ENCODE assay signal across 25 cellular contexts in the genomic region with DNA sequence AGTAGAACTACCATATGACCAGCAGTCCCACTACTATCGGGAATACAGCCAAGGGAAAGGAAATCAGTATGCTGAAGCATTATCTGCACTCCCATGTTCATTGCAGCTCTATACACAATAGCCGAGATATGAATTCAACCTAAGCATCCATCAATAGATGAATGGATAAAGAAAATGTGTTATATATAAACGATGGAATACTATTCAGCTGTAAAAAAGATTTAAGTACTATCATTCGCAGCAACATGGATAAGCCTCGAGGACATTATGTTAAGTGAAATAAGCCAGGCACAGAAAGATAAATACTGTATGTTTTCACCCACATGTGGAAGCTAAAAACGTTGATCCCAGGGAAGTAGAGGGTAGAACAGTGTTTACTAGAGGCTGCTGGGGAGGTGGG. TPM values are rescaled to one million over a fixed set of nuclear protein-coding genes. Genes with fewer than 3 reads are reported as not detected.
A peak's percentile ranks its signal among the peaks of the same experiment; 100 is the strongest.
DNase-seq lines count a peak whose midpoint lies in the region; ATAC-seq, FAIRE-seq and TF ChIP-seq lines count a peak whose summit lies in the region.
"Had no signal": no experiment of that assay in that cellular context is flagged by ENCODE, and none has a peak within 500 bp of the region (broad histone marks: within the 10 kb centered on the region; RNA-seq: fewer than 3 reads in every experiment).

No MANE protein-coding gene starts in this region.

- FAIRE-seq in K562 (lab: Jason Lieb, UNC), result no peak
- FAIRE-seq: A204.1, GM12878, GM12892 had no signal

- H3K9me3 ChIP-seq in HEK293 (ENCODE audit: control insufficient read depth, insufficient read depth, low read depth, low read length) (no peaks in the 10 kb centered on the region), K562 (replicated peaks; ENCODE audit: control insufficient read depth, insufficient read depth, low read depth, low read length) (no peaks in the 10 kb centered on the region)
- H3K9me3 ChIP-seq: BE2C had no signal

- in situ Hi-C loops in K562 (cut with MboI), result no loop called here

- H2AFZ ChIP-seq in K562 (ENCODE audit: low read depth, low read length), result no peak overlapping the region

- H4K20me1 ChIP-seq in K562 (replicated peaks; ENCODE audit: control insufficient read depth, insufficient read depth, low read length), result no peaks in the 10 kb centered on the region

- TF ChIP-seq CTCF in HEK293 (tag by site-specific recombination; IDR thresholded peaks at IDR 0.05) (no peak), K562 (IDR thresholded peaks at IDR 0.05 in 2 of 3, conservative IDR thresholded peaks at IDR 0.05 in 1 of 3; ENCODE audit: insufficient read depth in 2 of 3, low read depth in 1 of 3, low read length in 3 of 3) (no peak)

- ATAC-seq in K562 (no peak), memory B cell (ENCODE audit: low read depth) (no peak)
- ATAC-seq: GM12878 had no signal

- peaks cover 36% of the 10 kb centered on the region for H3K4me1 Mint-ChIP-seq in memory B cell

- DNase-seq in K562 (ENCODE audit: extremely low read depth in 1 of 4, low spot score in 3 of 4) (no peak), memory B cell (ENCODE audit: low spot score in 2 of 2) (no peak), superior temporal gyrus (ENCODE audit: extremely low spot score) (no peak), iPS-NIHi7 (ENCODE audit: extremely low spot score) (no peak), GM19240 (ENCODE audit: insufficient read length, low spot score) (no peak)
- DNase-seq: 8988T; ACHN; BE2C; C1 segment of cervical spinal cord; CD4-positive, alpha-beta memory T cell; CD4-positive, CD25-positive, alpha-beta regulatory T cell; CD8-positive, alpha-beta memory T cell; COR-L47; DMS153; DMS53; DMS79; DND-41; EL; GDM1 had no signal

- no peak for TF ChIP-seq RAD21 in K562 (CRISPR knock-in tag; conservative IDR thresholded peaks at IDR 0.05 in 1 of 2, IDR thresholded peaks at IDR 0.05 in 1 of 2)

- no peaks in the 10 kb centered on the region for H3K9me1 ChIP-seq in K562 (ENCODE audit: control insufficient read depth, insufficient read depth, low read length)

- no peak overlapping the region for H3K4me3 ChIP-seq in HEK293 (ENCODE audit: low read depth, low read length)
- H3K4me3 ChIP-seq in K562, result no peak overlapping the region
- H3K4me3 ChIP-seq: BLaER1, GM12878 had no signal

- TF ChIP-seq EP300 in K562 (IDR thresholded peaks at IDR 0.05; ENCODE audit: low read length), result no peak

- H3K27me3 ChIP-seq in K562 (ENCODE audit: control insufficient read depth in 2 of 2, insufficient read depth in 2 of 2, low read length in 2 of 2), result no peaks in the 10 kb centered on the region
- H3K27me3 ChIP-seq: BE2C, BLaER1 had no signal

- peak overlapping the region; percentile 60 for H3K27ac Mint-ChIP-seq in memory B cell
- H3K27ac Mint-ChIP-seq: CD4-positive, alpha-beta memory T cell; CD4-positive, CD25-positive, alpha-beta regulatory T cell; CD8-positive, alpha-beta memory T cell had no signal

- peaks cover 0 to 15% of the 10 kb centered on the region in 2 experiments; a peak in 2 of 3 replicates for H3K36me3 ChIP-seq in HEK293 (ENCODE audit: control insufficient read depth in 2 of 2, insufficient read depth in 1 of 2, low read length in 2 of 2)
- peaks cover 12% of the 10 kb centered on the region for H3K36me3 ChIP-seq in K562 (ENCODE audit: control insufficient read depth, insufficient read depth, low read length)
- H3K36me3 ChIP-seq: BE2C had no signal

- no peaks in the 10 kb centered on the region for H3K27me3 Mint-ChIP-seq in memory B cell
- H3K27me3 Mint-ChIP-seq: CD4-positive, alpha-beta memory T cell; CD4-positive, CD25-positive, alpha-beta regulatory T cell had no signal

- H3K4me3 Mint-ChIP-seq in memory B cell, result no peak overlapping the region
- H3K4me3 Mint-ChIP-seq: CD14-positive monocyte; CD4-positive, alpha-beta memory T cell; CD4-positive, CD25-positive, alpha-beta regulatory T cell; CD8-positive, alpha-beta memory T cell had no signal

- TF ChIP-seq POLR2A in K562 (conservative IDR thresholded peaks at IDR 0.05), result no peak

- H3K9me3 Mint-ChIP-seq in memory B cell, result no peaks in the 10 kb centered on the region
- H3K9me3 Mint-ChIP-seq: CD4-positive, CD25-positive, alpha-beta regulatory T cell; CD8-positive, alpha-beta memory T cell had no signal

- peaks cover 17% of the 10 kb centered on the region for H3K4me1 ChIP-seq in HEK293 (ENCODE audit: control insufficient read depth, insufficient read depth, low read length)
- peaks cover 4 to 28% of the 10 kb centered on the region in 2 experiments for H3K4me1 ChIP-seq in K562 (replicated peaks in 1 of 2; ENCODE audit: control insufficient read depth in 2 of 2, insufficient read depth in 2 of 2, low read length in 2 of 2)

- CTCF ChIA-PET in HEK293 (lab: Yijun Ruan, JAX) (interaction anchor here (0.6 to 1.8 kb wide), 3 partner anchors 13 to 589 kb away, joined by 3 to 4 read pairs (median 3); no protein-coding TSS in a partner anchor), K562 (lab: Yijun Ruan, JAX; ENCODE audit: low intra/inter-chr PET ratio) (no interaction called here)

- H3K9ac ChIP-seq in K562 (ENCODE audit: insufficient read depth in 1 of 2, low read depth in 2 of 2, low read length in 2 of 2), result no peak overlapping the region
- H3K9ac ChIP-seq: BLaER1 had no signal

- intact Hi-C loops in K562 (cut with micrococcal nuclease), result no loop called here

- no TSS peak for BruUV-seq in K562 (replicated peaks; lab: Mats Ljungman, UMichigan)

- no peak overlapping the region for H3K27ac ChIP-seq in HEK293 (ENCODE audit: extremely low read depth, low read depth, low read length)
- no peak overlapping the region for H3K27ac ChIP-seq in K562 (ENCODE audit: extremely low read depth, low read depth, low read length)
- H3K27ac ChIP-seq: BLaER1 had no signal

- H3K4me2 ChIP-seq in K562 (ENCODE audit: insufficient read depth, low read length), result no peak overlapping the region
- H3K4me2 ChIP-seq: BLaER1 had no signal

- H3K79me2 ChIP-seq in K562 (ENCODE audit: control insufficient read depth, insufficient read depth, low read length), result peaks cover 57% of the 10 kb centered on the region

- POLR2A ChIA-PET in HEK293 (lab: Yijun Ruan, JAX) (no interaction called here), K562 (lab: Yijun Ruan, JAX) (interaction anchor here (0.9 to 1.4 kb wide), 2 partner anchors 10 to 13 kb away, joined by 3 read pairs; no protein-coding TSS in a partner anchor)

- peaks cover 13% of the 10 kb centered on the region for H3K36me3 Mint-ChIP-seq in memory B cell

- WGBS in K562 (ENCODE audit: insufficient coverage, low coverage, missing lambda C conversion rate), result 84% methylated on average over 6 of the region's 6 CpGs

TF ChIP-seq in HEK293, 187 proteins besides CTCF, POLR2A, EP300 and RAD21:
- TF ChIP-seq ZNF146 (tag by site-specific recombination; IDR thresholded peaks at IDR 0.05) (peak; percentile 69), ZNF776 (tag by site-specific recombination; IDR thresholded peaks at IDR 0.05; ENCODE audit: borderline replicate concordance) (no peak)

TF ChIP-seq in K562, 482 proteins besides CTCF, POLR2A, EP300 and RAD21:
- TF ChIP-seq ZNF143 (CRISPR knock-in tag; IDR thresholded peaks at IDR 0.05) (no peak), KDM1A (IDR thresholded peaks at IDR 0.05) (peak in 1 of 2 experiments; percentile 13; a peak in 1 of 4 replicates), PURB (CRISPR knock-in tag; IDR thresholded peaks at IDR 0.05; ENCODE audit: low read depth) (no peak), ZNF146 (CRISPR knock-in tag; IDR thresholded peaks at IDR 0.05; ENCODE audit: unreplicated experiment) (peak; percentile 54), ETV1 (tag; conservative IDR thresholded peaks at IDR 0.05; ENCODE audit: low read depth) (no peak), SMAD1 (IDR thresholded peaks at IDR 0.05; ENCODE audit: low read depth, low read length, partially characterized antibody) (no peak), PTRF (tag; IDR thresholded peaks at IDR 0.05) (no peak), SMARCB1 (IDR thresholded peaks at IDR 0.05; ENCODE audit: insufficient read length, low read depth) (no peak), SMARCE1 (IDR thresholded peaks at IDR 0.05) (no peak), TEAD2 (tag; IDR thresholded peaks at IDR 0.05) (no peak), RCOR1 (IDR thresholded peaks at IDR 0.05; ENCODE audit: borderline replicate concordance in 1 of 2, low read depth in 2 of 2, low read length in 2 of 2) (no peak), RBM25 (IDR thresholded peaks at IDR 0.05; ENCODE audit: low read depth, low read length, severe bottlenecking) (peak; percentile 20)
- TF ChIP-seq, protein P1, sequence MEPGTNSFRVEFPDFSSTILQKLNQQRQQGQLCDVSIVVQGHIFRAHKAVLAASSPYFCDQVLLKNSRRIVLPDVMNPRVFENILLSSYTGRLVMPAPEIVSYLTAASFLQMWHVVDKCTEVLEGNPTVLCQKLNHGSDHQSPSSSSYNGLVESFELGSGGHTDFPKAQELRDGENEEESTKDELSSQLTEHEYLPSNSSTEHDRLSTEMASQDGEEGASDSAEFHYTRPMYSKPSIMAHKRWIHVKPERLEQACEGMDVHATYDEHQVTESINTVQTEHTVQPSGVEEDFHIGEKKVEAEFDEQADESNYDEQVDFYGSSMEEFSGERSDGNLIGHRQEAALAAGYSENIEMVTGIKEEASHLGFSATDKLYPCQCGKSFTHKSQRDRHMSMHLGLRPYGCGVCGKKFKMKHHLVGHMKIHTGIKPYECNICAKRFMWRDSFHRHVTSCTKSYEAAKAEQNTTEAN (CRISPR knock-in tag; IDR thresholded peaks at IDR 0.05), result no peak
TF ChIP-seq in K562: peak in this region for 3.

RNA-seq across cellular contexts. Expression of a gene that starts 44.1 kb away (rescaled TPM):
- 29.2 and 29.4 TPM in 2 replicates for total RNA-seq in K562 (2011; cell fraction: chromatin; rRNA removed; ENCODE audit: low replicate concordance)
- 15.7 and 16.3 TPM in 2 replicates for total RNA-seq in K562 (2011; cell fraction: nucleolus; rRNA removed)
- 24.2 and 31.1 TPM in 2 replicates for total RNA-seq in K562 (2011; cell fraction: nucleoplasm; rRNA removed)
- total RNA-seq in K562 (2014; rRNA removed) (17.8 and 18.2 TPM in 2 replicates), K562 (2014; rRNA removed; fragmentation: Illumina TruSeq; extraction: Trizol) (15.2 and 16.7 TPM in 2 replicates), K562 (2015; rRNA removed; fragmentation: Illumina TruSeq; extraction: Trizol) (20.4 and 20.7 TPM in 2 replicates), K562 (2021) (37.1 and 37.7 TPM in 2 replicates)
- polyA plus RNA-seq in K562 (2011; rRNA removed) (34.4 and 44.1 TPM in 2 replicates), K562 (2014; fragmentation: Illumina TruSeq; extraction: Trizol) (40.8 and 54.5 TPM in 2 replicates), K562 (2014; fragmentation: Nextera tagmentation; extraction: Ambion mirVana) (10 to 100 TPM; 20.2 to 21.4 TPM), K562 (2014; rRNA removed) (42.1 and 45.4 TPM in 2 replicates)
- 45.5 and 47.8 TPM in 2 replicates for polyA plus RNA-seq in K562 (2011; cell fraction: cytosol; rRNA removed)
- 22.0 and 27.6 TPM in 2 replicates for polyA plus RNA-seq in K562 (2011; cell fraction: nucleus; rRNA removed)
- 50.7 and 54.0 TPM in 2 replicates for polyA plus RNA-seq in K562 (2012)
- polyA minus RNA-seq in K562 (2011; rRNA and poly(A)+ RNA removed), result 19.4 and 24.8 TPM in 2 replicates
- 13.0 and 18.5 TPM in 2 replicates for polyA minus RNA-seq in K562 (2011; cell fraction: cytosol; rRNA and poly(A)+ RNA removed)
- polyA minus RNA-seq in K562 (2011; cell fraction: nucleus; rRNA and poly(A)+ RNA removed), result 7.4 and 12.0 TPM in 2 replicates
